ENCODE assay signal across 12 cellular contexts in the genomic region with DNA sequence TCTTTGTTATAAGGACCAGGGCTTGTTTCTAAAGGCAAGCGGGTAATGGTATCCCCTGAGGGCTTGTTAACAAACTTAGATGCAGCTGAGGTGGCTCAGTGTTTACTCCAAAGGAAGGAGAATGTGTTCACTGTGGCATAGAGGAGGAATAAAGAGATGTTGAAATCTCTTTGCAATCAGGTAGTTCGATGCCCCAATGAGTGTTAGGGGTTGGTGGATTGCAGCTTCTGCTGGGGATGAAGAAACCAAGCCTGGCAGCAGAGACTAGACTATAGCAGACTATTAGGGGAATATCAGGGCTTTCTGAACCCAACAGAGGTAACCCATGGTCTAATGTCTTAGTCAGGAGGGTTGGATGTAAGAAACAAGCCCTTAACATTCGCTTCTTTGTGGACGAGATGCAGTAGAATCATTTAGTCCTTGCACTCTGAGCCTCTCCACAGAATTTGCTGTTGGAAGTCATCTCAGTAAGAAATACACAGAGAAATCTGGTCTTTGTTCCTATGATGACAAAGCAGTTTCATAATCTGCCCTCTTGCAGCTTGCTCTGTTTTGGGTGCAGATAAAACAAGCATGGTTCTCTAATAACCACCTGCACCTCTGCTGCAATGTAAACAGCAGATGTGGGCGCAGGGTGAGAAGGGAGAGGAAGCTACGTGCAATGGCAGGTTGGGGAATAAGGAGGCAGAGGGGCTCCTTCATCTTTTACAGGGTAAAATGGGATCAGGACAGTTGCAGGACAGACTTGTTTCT.
DNase-seq lines count a peak whose midpoint lies in the region; TF ChIP-seq lines count a peak whose summit lies in the region.
"Had no signal": no experiment of that assay in that cellular context is flagged by ENCODE, and none has a peak within 500 bp of the region (broad histone marks: within the 10 kb centered on the region; RNA-seq: fewer than 3 reads in every experiment).

No MANE protein-coding gene starts in this region.

- H3K36me3 Mint-ChIP-seq in T-helper 1 cell treated with Interleukin-12 subunit alpha and Interleukin-12 subunit beta and Interleukin-4 antibody, amounts not matched to agents 30 μg/mL and 1 μg/mL, for 36 hours (ENCODE audit: low read depth): peaks cover 42% of the 10 kb centered on the region

- TF ChIP-seq POLR2A in spleen (IDR thresholded peaks at IDR 0.05): no peak

- H3K27me3 ChIP-seq in spleen (replicated peaks in 1 of 7): no peaks in the 10 kb centered on the region

- peak overlapping the region in 6 of 8 donors; percentile 16 to 65 (median 46) for H3K27ac ChIP-seq in spleen

- no peak overlapping the region for H3K4me3 Mint-ChIP-seq in T-helper 1 cell treated with Interleukin-12 subunit alpha and Interleukin-12 subunit beta and Interleukin-4 antibody, amounts not matched to agents 30 μg/mL and 1 μg/mL, for 36 hours
- H3K4me3 Mint-ChIP-seq: B cell; stimulated activated naive CD8-positive, alpha-beta T cell treated with anti-CD3 and anti-CD28 coated beads, Interleukin-15, amount 100 ng/mL, for 72 hours had no signal

- H3K4me1 ChIP-seq in spleen: peaks cover 0 to 19% (median 7%) of the 10 kb centered on the region in 6 donors

- H3K9me3 ChIP-seq in spleen: no peaks in the 10 kb centered on the region

- no peaks in the 10 kb centered on the region for H3K9me3 Mint-ChIP-seq in T-helper 1 cell treated with Interleukin-12 subunit alpha and Interleukin-12 subunit beta and Interleukin-4 antibody, amounts not matched to agents 30 μg/mL and 1 μg/mL, for 36 hours
- H3K9me3 Mint-ChIP-seq: stimulated activated naive CD8-positive, alpha-beta T cell treated with anti-CD3 and anti-CD28 coated beads, Interleukin-15, amount 100 ng/mL, for 72 hours had no signal

- peak overlapping the region; percentile 14 for H3K27ac Mint-ChIP-seq in T-helper 1 cell treated with Interleukin-12 subunit alpha and Interleukin-12 subunit beta and Interleukin-4 antibody, amounts not matched to agents 30 μg/mL and 1 μg/mL, for 36 hours
- H3K27ac Mint-ChIP-seq: B cell had no signal

- intact Hi-C loops in spleen (cut with DNase I; ENCODE audit: low total_unique reads): no loop called here

- no peak for TF ChIP-seq CTCF in choroid plexus epithelial cell (conservative IDR thresholded peaks at IDR 0.05; ENCODE audit: low read depth, low read length)
- no peak for TF ChIP-seq CTCF in spleen (IDR thresholded peaks at IDR 0.05 in 8 of 11, conservative IDR thresholded peaks at IDR 0.05 in 3 of 11)

- H3K36me3 ChIP-seq in spleen: peaks cover 0 to 99% (median 62%) of the 10 kb centered on the region in 6 donors

- H3K4me1 Mint-ChIP-seq in T-helper 1 cell treated with Interleukin-12 subunit alpha and Interleukin-12 subunit beta and Interleukin-4 antibody, amounts not matched to agents 30 μg/mL and 1 μg/mL, for 36 hours (ENCODE audit: low read depth): peaks cover 10% of the 10 kb centered on the region
- H3K4me1 Mint-ChIP-seq: B cell had no signal

- no peak overlapping the region for H3K4me3 ChIP-seq in choroid plexus epithelial cell (ENCODE audit: low read depth, low read length)
- H3K4me3 ChIP-seq in spleen: peak overlapping the region in 1 of 8 donors; percentile 7

- WGBS in spleen, 5 donors: 61 to 89% (median 78%) methylated on average over 6 of the region's 6 CpGs

- DNase-seq in T-helper 1 cell: no peak
- peak; percentile 89 for DNase-seq in NCI-H146 (lab: John Stamatoyannopoulos, UW)
- DNase-seq in choroid plexus epithelial cell (ENCODE audit: low read depth): peak; percentile 37
- DNase-seq in spleen: no peak
- no peak for DNase-seq in germinal center (ENCODE audit: low spot score)
- no peak for DNase-seq in Ammon's horn (ENCODE audit: low spot score)
- no peak for DNase-seq in NCI-H524 treated with DMSO at 0.1 percent for 48 hours (lab: John Stamatoyannopoulos, UW)
- DNase-seq: cerebellar nuclear complex; left cardiac atrium; stimulated activated naive CD8-positive, alpha-beta T cell treated with anti-CD3 and anti-CD28 coated beads, Interleukin-15, amount 100 ng/mL, for 72 hours had no signal

- H3K27me3 Mint-ChIP-seq in T-helper 1 cell treated with Interleukin-12 subunit alpha and Interleukin-12 subunit beta and Interleukin-4 antibody, amounts not matched to agents 30 μg/mL and 1 μg/mL, for 36 hours (ENCODE audit: low read depth): no peaks in the 10 kb centered on the region
- H3K27me3 Mint-ChIP-seq: B cell; stimulated activated naive CD8-positive, alpha-beta T cell treated with anti-CD3 and anti-CD28 coated beads, Interleukin-15, amount 100 ng/mL, for 72 hours had no signal

Comparison
In these comparisons a context has a peak if more than half of its experiments do, and no peak if none do; other contexts are left out.
1. DNase-seq: peak in NCI-H146 (single experiment) and choroid plexus epithelial cell (single experiment); none in T-helper 1 cell (0 of 5), spleen (single experiment), germinal center (single experiment), Ammon's horn (single experiment) and NCI-H524 treated with DMSO at 0.1 percent for 48 hours (single experiment).